ENCODE assay signal across 2 cellular contexts in genomic region chr11:126345283-126345682, GRCh38.
A peak's percentile ranks its signal among the peaks of the same experiment; 100 is the strongest.
TF ChIP-seq lines count a peak whose summit lies in the region.

No MANE protein-coding gene starts in this region.

TF ChIP-seq in K562, 482 proteins besides CTCF, POLR2A, EP300 and RAD21:
- TF ChIP-seq RBFOX2 (IDR thresholded peaks at IDR 0.05; ENCODE audit: low read depth, low read length) (no peak; the same call in none of the 2 replicates), ZNF407 (IDR thresholded peaks at IDR 0.05; ENCODE audit: low read depth) (no peak), HCFC1 (IDR thresholded peaks at IDR 0.05; ENCODE audit: low read depth, low read length) (no peak), ZFP91 (CRISPR knock-in tag; IDR thresholded peaks at IDR 0.05) (0 out of 2 replicates have a peak, but pooled peaks have one; percentile 25), CHAMP1 (IDR thresholded peaks at IDR 0.05) (no peak), ZNF174 (CRISPR knock-in tag; IDR thresholded peaks at IDR 0.05) (no peak), POLR2G (IDR thresholded peaks at IDR 0.05; ENCODE audit: low read depth, low read length) (peak; percentile 68), ZNF316 (IDR thresholded peaks at IDR 0.05) (no peak), ZNF41 (CRISPR knock-in tag; conservative IDR thresholded peaks at IDR 0.05) (no peak), HEY1 (CRISPR knock-in tag; IDR thresholded peaks at IDR 0.05; ENCODE audit: borderline replicate concordance) (no peak), RBM34 (IDR thresholded peaks at IDR 0.05; ENCODE audit: borderline replicate concordance, insufficient read depth, low read length) (no peak), ILK (tag; IDR thresholded peaks at IDR 0.05; ENCODE audit: borderline replicate concordance, low read depth) (no peak), CBX1 (IDR thresholded peaks at IDR 0.05; ENCODE audit: low read depth) (no peak), ZNF77 (CRISPR knock-in tag; IDR thresholded peaks at IDR 0.05) (no peak), CXXC5 (CRISPR knock-in tag; IDR thresholded peaks at IDR 0.05) (no peak)

TF ChIP-seq in HepG2, 621 proteins besides CTCF, POLR2A, EP300 and RAD21:
- TF ChIP-seq TBX3 (IDR thresholded peaks at IDR 0.05; ENCODE audit: borderline replicate concordance) = no peak
- TF ChIP-seq MTERF4 (CRISPR knock-in tag; IDR thresholded peaks at IDR 0.05) = no peak
- TF ChIP-seq RCOR2 (CRISPR knock-in tag; IDR thresholded peaks at IDR 0.05) = no peak
- no peak for TF ChIP-seq AHDC1 (CRISPR knock-in tag; IDR thresholded peaks at IDR 0.05; ENCODE audit: borderline replicate concordance)
- TF ChIP-seq AGO2 (optimal IDR thresholded peaks at IDR 0.05; ENCODE audit: low read depth, low read length) = peak; percentile 56
- TF ChIP-seq HDAC6 (IDR thresholded peaks at IDR 0.05; ENCODE audit: low read depth, low read length) = no peak
- no peak for TF ChIP-seq EED (CRISPR knock-in tag; IDR thresholded peaks at IDR 0.05)
TF ChIP-seq in HepG2: peak in this region for 1.
